In genomic region chr10:75431180-75432111, GRCh38 we compare ENCODE assay signal across 1 cellular context.
TF ChIP-seq lines count a peak whose summit lies in the region.

Gene LRMDA, plus strand, starts transcription at chr10:75431624.

TF ChIP-seq in HepG2, 621 proteins besides CTCF, POLR2A, EP300 and RAD21 (continued from another document and continues in another):
- TF ChIP-seq RERE (CRISPR knock-in tag; IDR thresholded peaks at IDR 0.05; ENCODE audit: low read depth): 0 out of 2 replicates have a peak, but pooled peaks have one; percentile 43
- peak; percentile 40; the same call in 1 of the 2 replicates for TF ChIP-seq SRY (CRISPR knock-in tag; IDR thresholded peaks at IDR 0.05)
- TF ChIP-seq ARNT2 (CRISPR knock-in tag; IDR thresholded peaks at IDR 0.05; ENCODE audit: low read depth): peak; percentile 79
- TF ChIP-seq GFI1 (CRISPR knock-in tag; IDR thresholded peaks at IDR 0.05; ENCODE audit: borderline replicate concordance): peak; percentile 16; the same call in 1 of the 2 replicates
- peak; percentile 32; the same call in 1 of the 2 replicates for TF ChIP-seq ZNF563 (CRISPR knock-in tag; IDR thresholded peaks at IDR 0.05)
- TF ChIP-seq ZNF30 (CRISPR knock-in tag; IDR thresholded peaks at IDR 0.05): no peak
- TF ChIP-seq ZBTB7A (CRISPR knock-in tag; IDR thresholded peaks at IDR 0.05): peak; percentile 87
- no peak for TF ChIP-seq DBP (CRISPR knock-in tag; IDR thresholded peaks at IDR 0.05; ENCODE audit: not compliant biosample characterization)
- 0 out of 2 replicates have a peak, but pooled peaks have one; percentile 26 for TF ChIP-seq CBX5 (CRISPR knock-in tag; IDR thresholded peaks at IDR 0.05; ENCODE audit: borderline replicate concordance)
- peak; percentile 42; the same call in 1 of the 2 replicates for TF ChIP-seq TFDP2 (CRISPR knock-in tag; IDR thresholded peaks at IDR 0.05)
- TF ChIP-seq ZIK1 (CRISPR knock-in tag; IDR thresholded peaks at IDR 0.05; ENCODE audit: borderline replicate concordance, low read depth): no peak; the same call in 1 of the 2 replicates
- TF ChIP-seq SKI (IDR thresholded peaks at IDR 0.05; ENCODE audit: partially characterized antibody): peak; percentile 38
- peak; percentile 72 for TF ChIP-seq YY1 (IDR thresholded peaks at IDR 0.05; ENCODE audit: insufficient read depth, insufficient replicate concordance, low read depth, low read length)
- TF ChIP-seq ZNF124 (CRISPR knock-in tag; IDR thresholded peaks at IDR 0.05): 0 out of 2 replicates have a peak, but pooled peaks have one; percentile 84
- peak; percentile 53 for TF ChIP-seq BRD4 (CRISPR knock-in tag; IDR thresholded peaks at IDR 0.05)
- TF ChIP-seq ZNF598 (CRISPR knock-in tag; IDR thresholded peaks at IDR 0.05; ENCODE audit: borderline replicate concordance): 0 out of 2 replicates have a peak, but pooled peaks have one; percentile 18
- 0 out of 2 replicates have a peak, but pooled peaks have one; percentile 19 for TF ChIP-seq ZSCAN31 (CRISPR knock-in tag; IDR thresholded peaks at IDR 0.05; ENCODE audit: low read depth)
- no peak for TF ChIP-seq ZNF512 (CRISPR knock-in tag; IDR thresholded peaks at IDR 0.05)
- TF ChIP-seq POGZ (CRISPR knock-in tag; IDR thresholded peaks at IDR 0.05): peak; percentile 60; the same call in 1 of the 2 replicates
- TF ChIP-seq ZNF780A (CRISPR knock-in tag; IDR thresholded peaks at IDR 0.05): no peak
- TF ChIP-seq, protein P1, sequence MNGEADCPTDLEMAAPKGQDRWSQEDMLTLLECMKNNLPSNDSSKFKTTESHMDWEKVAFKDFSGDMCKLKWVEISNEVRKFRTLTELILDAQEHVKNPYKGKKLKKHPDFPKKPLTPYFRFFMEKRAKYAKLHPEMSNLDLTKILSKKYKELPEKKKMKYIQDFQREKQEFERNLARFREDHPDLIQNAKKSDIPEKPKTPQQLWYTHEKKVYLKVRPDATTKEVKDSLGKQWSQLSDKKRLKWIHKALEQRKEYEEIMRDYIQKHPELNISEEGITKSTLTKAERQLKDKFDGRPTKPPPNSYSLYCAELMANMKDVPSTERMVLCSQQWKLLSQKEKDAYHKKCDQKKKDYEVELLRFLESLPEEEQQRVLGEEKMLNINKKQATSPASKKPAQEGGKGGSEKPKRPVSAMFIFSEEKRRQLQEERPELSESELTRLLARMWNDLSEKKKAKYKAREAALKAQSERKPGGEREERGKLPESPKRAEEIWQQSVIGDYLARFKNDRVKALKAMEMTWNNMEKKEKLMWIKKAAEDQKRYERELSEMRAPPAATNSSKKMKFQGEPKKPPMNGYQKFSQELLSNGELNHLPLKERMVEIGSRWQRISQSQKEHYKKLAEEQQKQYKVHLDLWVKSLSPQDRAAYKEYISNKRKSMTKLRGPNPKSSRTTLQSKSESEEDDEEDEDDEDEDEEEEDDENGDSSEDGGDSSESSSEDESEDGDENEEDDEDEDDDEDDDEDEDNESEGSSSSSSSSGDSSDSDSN (CRISPR knock-in tag; IDR thresholded peaks at IDR 0.05): peak; percentile 11; the same call in 1 of the 2 replicates
- 0 out of 2 replicates have a peak, but pooled peaks have one; percentile 25 for TF ChIP-seq TSC22D2 (CRISPR knock-in tag; IDR thresholded peaks at IDR 0.05; ENCODE audit: borderline replicate concordance)
- TF ChIP-seq RNF2 (conservative IDR thresholded peaks at IDR 0.05; ENCODE audit: low read depth): peak; percentile 56; the same call in 1 of the 2 replicates
- no peak for TF ChIP-seq ZNF558 (CRISPR knock-in tag; IDR thresholded peaks at IDR 0.05; ENCODE audit: borderline replicate concordance)
- peak; percentile 68; the same call in 1 of the 2 replicates for TF ChIP-seq KDM3A (CRISPR knock-in tag; IDR thresholded peaks at IDR 0.05; ENCODE audit: low read depth)
- TF ChIP-seq NR2F6 (IDR thresholded peaks at IDR 0.05): peak; percentile 46; the same call in 1 of the 2 replicates
- peak; percentile 71 for TF ChIP-seq NR2F6 (CRISPR knock-in tag; IDR thresholded peaks at IDR 0.05)
- TF ChIP-seq ATF7 (IDR thresholded peaks at IDR 0.05): no peak
- TF ChIP-seq ATF7 (CRISPR knock-in tag; IDR thresholded peaks at IDR 0.05): peak; percentile 53; the same call in 1 of the 2 replicates
- peak; percentile 25; the same call in 1 of the 2 replicates for TF ChIP-seq GABPA (IDR thresholded peaks at IDR 0.05; ENCODE audit: low read depth, low read length)
- TF ChIP-seq GABPA (CRISPR knock-in tag; IDR thresholded peaks at IDR 0.05; ENCODE audit: low read depth): no peak
- TF ChIP-seq, protein P2, sequence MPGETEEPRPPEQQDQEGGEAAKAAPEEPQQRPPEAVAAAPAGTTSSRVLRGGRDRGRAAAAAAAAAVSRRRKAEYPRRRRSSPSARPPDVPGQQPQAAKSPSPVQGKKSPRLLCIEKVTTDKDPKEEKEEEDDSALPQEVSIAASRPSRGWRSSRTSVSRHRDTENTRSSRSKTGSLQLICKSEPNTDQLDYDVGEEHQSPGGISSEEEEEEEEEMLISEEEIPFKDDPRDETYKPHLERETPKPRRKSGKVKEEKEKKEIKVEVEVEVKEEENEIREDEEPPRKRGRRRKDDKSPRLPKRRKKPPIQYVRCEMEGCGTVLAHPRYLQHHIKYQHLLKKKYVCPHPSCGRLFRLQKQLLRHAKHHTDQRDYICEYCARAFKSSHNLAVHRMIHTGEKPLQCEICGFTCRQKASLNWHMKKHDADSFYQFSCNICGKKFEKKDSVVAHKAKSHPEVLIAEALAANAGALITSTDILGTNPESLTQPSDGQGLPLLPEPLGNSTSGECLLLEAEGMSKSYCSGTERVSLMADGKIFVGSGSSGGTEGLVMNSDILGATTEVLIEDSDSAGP (CRISPR knock-in tag; IDR thresholded peaks at IDR 0.05; ENCODE audit: borderline replicate concordance): peak; percentile 38; the same call in 1 of the 2 replicates
- peak; percentile 57 for TF ChIP-seq KDM2A (CRISPR knock-in tag; IDR thresholded peaks at IDR 0.05; ENCODE audit: borderline replicate concordance, low read depth)
- TF ChIP-seq GRHL1 (CRISPR knock-in tag; conservative IDR thresholded peaks at IDR 0.05): no peak
- TF ChIP-seq, protein P3, sequence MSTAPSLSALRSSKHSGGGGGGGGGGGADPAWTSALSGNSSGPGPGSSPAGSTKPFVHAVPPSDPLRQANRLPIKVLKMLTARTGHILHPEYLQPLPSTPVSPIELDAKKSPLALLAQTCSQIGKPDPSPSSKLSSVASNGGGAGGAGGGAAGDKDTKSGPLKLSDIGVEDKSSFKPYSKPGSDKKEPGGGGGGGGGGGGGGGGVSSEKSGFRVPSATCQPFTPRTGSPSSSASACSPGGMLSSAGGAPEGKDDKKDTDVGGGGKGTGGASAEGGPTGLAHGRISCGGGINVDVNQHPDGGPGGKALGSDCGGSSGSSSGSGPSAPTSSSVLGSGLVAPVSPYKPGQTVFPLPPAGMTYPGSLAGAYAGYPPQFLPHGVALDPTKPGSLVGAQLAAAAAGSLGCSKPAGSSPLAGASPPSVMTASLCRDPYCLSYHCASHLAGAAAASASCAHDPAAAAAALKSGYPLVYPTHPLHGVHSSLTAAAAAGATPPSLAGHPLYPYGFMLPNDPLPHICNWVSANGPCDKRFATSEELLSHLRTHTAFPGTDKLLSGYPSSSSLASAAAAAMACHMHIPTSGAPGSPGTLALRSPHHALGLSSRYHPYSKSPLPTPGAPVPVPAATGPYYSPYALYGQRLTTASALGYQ (CRISPR knock-in tag; IDR thresholded peaks at IDR 0.05): peak; percentile 60; the same call in 1 of the 2 replicates
- peak; percentile 79; the same call in 1 of the 2 replicates for TF ChIP-seq ETV5 (CRISPR knock-in tag; IDR thresholded peaks at IDR 0.05; ENCODE audit: borderline replicate concordance)
- TF ChIP-seq KMT2A (CRISPR knock-in tag; IDR thresholded peaks at IDR 0.05): peak; percentile 6; the same call in 1 of the 2 replicates
- TF ChIP-seq RNF219 (CRISPR knock-in tag; IDR thresholded peaks at IDR 0.05): no peak
- no peak for TF ChIP-seq TAF15 (IDR thresholded peaks at IDR 0.05; ENCODE audit: low read depth, low read length, poor library complexity, severe bottlenecking)
- peak; percentile 77; the same call in 1 of the 2 replicates for TF ChIP-seq YEATS4 (CRISPR knock-in tag; IDR thresholded peaks at IDR 0.05; ENCODE audit: borderline replicate concordance)
